In the genomic region with DNA sequence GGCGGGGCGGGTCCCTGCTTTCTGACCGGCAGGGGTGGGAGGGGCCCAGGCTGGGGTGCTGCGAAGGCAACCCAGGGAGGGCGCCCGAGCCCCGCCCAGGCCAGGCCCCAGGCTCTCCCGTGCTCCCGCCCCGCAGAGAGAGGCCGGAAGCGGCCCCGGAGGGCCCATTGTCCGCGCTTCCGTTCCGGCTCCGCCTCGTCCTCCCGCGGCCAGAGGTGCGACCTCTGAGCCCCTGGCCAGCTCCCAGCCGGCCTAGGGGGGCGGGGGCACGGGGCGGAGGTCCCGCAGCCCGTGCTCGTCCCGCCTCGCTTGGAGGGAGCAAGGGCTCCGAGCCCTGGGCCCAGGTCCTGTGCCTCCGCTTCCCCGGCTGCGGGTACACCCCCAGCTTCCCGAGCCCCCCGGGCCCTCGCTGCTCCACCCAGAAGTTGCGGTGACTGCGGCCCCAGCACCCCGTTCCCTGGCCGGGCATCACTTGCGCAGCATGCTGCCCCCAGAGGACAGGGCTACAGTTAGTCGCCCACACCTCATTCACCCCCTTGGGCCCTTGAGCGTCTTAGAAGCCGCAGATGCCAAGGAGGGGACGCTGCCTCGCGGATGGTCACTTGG, we compare ENCODE assay signal across 1 cellular context.
TF ChIP-seq lines count a peak whose summit lies in the region.

No MANE protein-coding gene starts in this region.

TF ChIP-seq in HepG2, 621 proteins besides CTCF, POLR2A, EP300 and RAD21 (continued from another document and continues in another):
- 0 out of 2 replicates have a peak, but pooled peaks have one; percentile 27 for TF ChIP-seq GATAD2A (CRISPR knock-in tag; IDR thresholded peaks at IDR 0.05)
- TF ChIP-seq THRA (CRISPR knock-in tag; IDR thresholded peaks at IDR 0.05; ENCODE audit: borderline replicate concordance): peak; percentile 69; the same call in 1 of the 2 replicates
- no peak for TF ChIP-seq U2AF2 (IDR thresholded peaks at IDR 0.05; ENCODE audit: low read depth, low read length)
- peak; percentile 84 for TF ChIP-seq SAP130 (CRISPR knock-in tag; IDR thresholded peaks at IDR 0.05; ENCODE audit: low read depth)
- no peak; the same call in 1 of the 2 replicates for TF ChIP-seq ZNF460 (CRISPR knock-in tag; IDR thresholded peaks at IDR 0.05; ENCODE audit: borderline replicate concordance)
- TF ChIP-seq KLF9 (CRISPR knock-in tag; IDR thresholded peaks at IDR 0.05; ENCODE audit: low read depth): 0 out of 2 replicates have a peak, but pooled peaks have one; percentile 17
- TF ChIP-seq NR2F6 (IDR thresholded peaks at IDR 0.05): no peak
- peak; percentile 84; the same call in 1 of the 2 replicates for TF ChIP-seq NR2F6 (CRISPR knock-in tag; IDR thresholded peaks at IDR 0.05)
- TF ChIP-seq, protein P1, sequence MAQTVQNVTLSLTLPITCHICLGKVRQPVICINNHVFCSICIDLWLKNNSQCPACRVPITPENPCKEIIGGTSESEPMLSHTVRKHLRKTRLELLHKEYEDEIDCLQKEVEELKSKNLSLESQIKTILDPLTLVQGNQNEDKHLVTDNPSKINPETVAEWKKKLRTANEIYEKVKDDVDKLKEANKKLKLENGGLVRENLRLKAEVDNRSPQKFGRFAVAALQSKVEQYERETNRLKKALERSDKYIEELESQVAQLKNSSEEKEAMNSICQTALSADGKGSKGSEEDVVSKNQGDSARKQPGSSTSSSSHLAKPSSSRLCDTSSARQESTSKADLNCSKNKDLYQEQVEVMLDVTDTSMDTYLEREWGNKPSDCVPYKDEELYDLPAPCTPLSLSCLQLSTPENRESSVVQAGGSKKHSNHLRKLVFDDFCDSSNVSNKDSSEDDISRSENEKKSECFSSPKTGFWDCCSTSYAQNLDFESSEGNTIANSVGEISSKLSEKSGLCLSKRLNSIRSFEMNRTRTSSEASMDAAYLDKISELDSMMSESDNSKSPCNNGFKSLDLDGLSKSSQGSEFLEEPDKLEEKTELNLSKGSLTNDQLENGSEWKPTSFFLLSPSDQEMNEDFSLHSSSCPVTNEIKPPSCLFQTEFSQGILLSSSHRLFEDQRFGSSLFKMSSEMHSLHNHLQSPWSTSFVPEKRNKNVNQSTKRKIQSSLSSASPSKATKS (CRISPR knock-in tag; IDR thresholded peaks at IDR 0.05): no peak
- no peak for TF ChIP-seq MEIS1 (CRISPR knock-in tag; IDR thresholded peaks at IDR 0.05; ENCODE audit: borderline replicate concordance)
- no peak for TF ChIP-seq SMC3 (IDR thresholded peaks at IDR 0.05; ENCODE audit: low read length)
- peak; percentile 80 for TF ChIP-seq ZNF12 (CRISPR knock-in tag; IDR thresholded peaks at IDR 0.05)
- no peak for TF ChIP-seq DR1 (CRISPR knock-in tag; IDR thresholded peaks at IDR 0.05)
- TF ChIP-seq ZNF343 (CRISPR knock-in tag; IDR thresholded peaks at IDR 0.05): no peak
- TF ChIP-seq RARA (CRISPR knock-in tag; IDR thresholded peaks at IDR 0.05): peak; percentile 73; the same call in 1 of the 2 replicates
- TF ChIP-seq ZNF263 (CRISPR knock-in tag; IDR thresholded peaks at IDR 0.05): peak; percentile 91
- TF ChIP-seq ZNF646 (CRISPR knock-in tag; IDR thresholded peaks at IDR 0.05): no peak
- 0 out of 2 replicates have a peak, but pooled peaks have one; percentile 40 for TF ChIP-seq ZBTB43 (CRISPR knock-in tag; conservative IDR thresholded peaks at IDR 0.05)
- TF ChIP-seq ZNF777 (CRISPR knock-in tag; IDR thresholded peaks at IDR 0.05): peak; percentile 56
- TF ChIP-seq, protein P2, sequence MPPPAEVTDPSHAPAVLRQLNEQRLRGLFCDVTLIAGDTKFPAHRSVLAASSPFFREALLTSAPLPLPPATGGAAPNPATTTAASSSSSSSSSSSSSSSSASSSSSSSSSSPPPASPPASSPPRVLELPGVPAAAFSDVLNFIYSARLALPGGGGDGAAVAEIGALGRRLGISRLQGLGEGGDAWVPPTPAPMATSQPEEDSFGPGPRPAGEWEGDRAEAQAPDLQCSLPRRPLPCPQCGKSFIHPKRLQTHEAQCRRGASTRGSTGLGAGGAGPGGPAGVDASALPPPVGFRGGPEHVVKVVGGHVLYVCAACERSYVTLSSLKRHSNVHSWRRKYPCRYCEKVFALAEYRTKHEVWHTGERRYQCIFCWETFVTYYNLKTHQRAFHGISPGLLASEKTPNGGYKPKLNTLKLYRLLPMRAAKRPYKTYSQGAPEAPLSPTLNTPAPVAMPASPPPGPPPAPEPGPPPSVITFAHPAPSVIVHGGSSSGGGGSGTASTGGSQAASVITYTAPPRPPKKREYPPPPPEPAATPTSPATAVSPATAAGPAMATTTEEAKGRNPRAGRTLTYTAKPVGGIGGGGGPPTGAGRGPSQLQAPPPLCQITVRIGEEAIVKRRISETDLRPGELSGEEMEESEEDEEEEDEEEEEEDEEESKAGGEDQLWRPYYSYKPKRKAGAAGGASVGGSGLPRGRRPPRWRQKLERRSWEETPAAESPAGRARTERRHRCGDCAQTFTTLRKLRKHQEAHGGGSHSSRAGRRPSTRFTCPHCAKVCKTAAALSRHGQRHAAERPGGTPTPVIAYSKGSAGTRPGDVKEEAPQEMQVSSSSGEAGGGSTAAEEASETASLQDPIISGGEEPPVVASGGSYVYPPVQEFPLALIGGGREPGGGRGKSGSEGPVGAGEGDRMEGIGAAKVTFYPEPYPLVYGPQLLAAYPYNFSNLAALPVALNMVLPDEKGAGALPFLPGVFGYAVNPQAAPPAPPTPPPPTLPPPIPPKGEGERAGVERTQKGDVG (CRISPR knock-in tag; IDR thresholded peaks at IDR 0.05; ENCODE audit: borderline replicate concordance): no peak
- no peak; the same call in 1 of the 2 replicates for TF ChIP-seq ZNF768 (CRISPR knock-in tag; IDR thresholded peaks at IDR 0.05)
- TF ChIP-seq GATA4 (IDR thresholded peaks at IDR 0.05; ENCODE audit: borderline replicate concordance, low read depth): peak; percentile 36; the same call in 1 of the 2 replicates
- TF ChIP-seq DZIP1 (CRISPR knock-in tag; IDR thresholded peaks at IDR 0.05): no peak
- 0 out of 4 replicates have a peak, but pooled peaks of 1 of the 2 experiments have one; percentile 57 for TF ChIP-seq NR2F1 (CRISPR knock-in tag; IDR thresholded peaks at IDR 0.05)
- no peak; the same call in 1 of the 2 replicates for TF ChIP-seq KLF11 (CRISPR knock-in tag; IDR thresholded peaks at IDR 0.05)
- TF ChIP-seq HMGXB4 (CRISPR knock-in tag; IDR thresholded peaks at IDR 0.05; ENCODE audit: borderline replicate concordance in 1 of 2, low read depth in 1 of 2): peak in 1 of 2 experiments; percentile 65; a peak in 3 of 4 replicates
- 0 out of 2 replicates have a peak, but pooled peaks have one; percentile 12 for TF ChIP-seq SIX1 (CRISPR knock-in tag; IDR thresholded peaks at IDR 0.05; ENCODE audit: borderline replicate concordance)
- TF ChIP-seq IKZF1 (IDR thresholded peaks at IDR 0.05): no peak
- 0 out of 2 replicates have a peak, but pooled peaks have one; percentile 51 for TF ChIP-seq ZNF782 (CRISPR knock-in tag; IDR thresholded peaks at IDR 0.05; ENCODE audit: borderline replicate concordance)
- TF ChIP-seq ZNF44 (CRISPR knock-in tag; IDR thresholded peaks at IDR 0.05): no peak
- TF ChIP-seq HCFC1 (IDR thresholded peaks at IDR 0.05; ENCODE audit: low read depth, low read length): peak; percentile 31; the same call in 1 of the 2 replicates
- TF ChIP-seq ZNF207 (IDR thresholded peaks at IDR 0.05; ENCODE audit: borderline replicate concordance): no peak
- TF ChIP-seq AHR (CRISPR knock-in tag; IDR thresholded peaks at IDR 0.05): no peak
- TF ChIP-seq ZNF513 (CRISPR knock-in tag; conservative IDR thresholded peaks at IDR 0.05): 0 out of 2 replicates have a peak, but pooled peaks have one; percentile 77
